In genomic region chr16:67445913-67446907, GRCh38 we compare ENCODE assay signal across 17 cellular contexts. TPM values are rescaled to one million over a fixed set of nuclear protein-coding genes. Genes with fewer than 3 reads are reported as not detected.
A peak's percentile ranks its signal among the peaks of the same experiment; 100 is the strongest.
DNase-seq lines count a peak whose midpoint lies in the region; ATAC-seq and TF ChIP-seq lines count a peak whose summit lies in the region.
"Had no signal": no experiment of that assay in that cellular context is flagged by ENCODE, and none has a peak within 500 bp of the region (broad histone marks: within the 10 kb centered on the region; RNA-seq: fewer than 3 reads in every experiment).

No MANE protein-coding gene starts in this region.

- no peaks in the 10 kb centered on the region for H3K27me3 ChIP-seq in upper lobe of left lung

- in situ Hi-C loops in G401 (cut with HindIII; ENCODE audit: low sequenced_read_pairs), result loop anchor here (5.0 kb wide), 1 partner anchor 36 kb away; the partner anchor contains the start of genes AGRP and ATP6V0D1

- peak; percentile 76 for DNase-seq in Right ventricle myocardium superior
- DNase-seq in naive B cell, result no peak
- peak in 1 of 2 donors; percentile 69 for DNase-seq in upper lobe of left lung
- no peak for DNase-seq in G401 (ENCODE audit: low spot score)
- DNase-seq in coronary artery (ENCODE audit: low spot score), result no peak
- DNase-seq in SIG-M5 (lab: John Stamatoyannopoulos, UW), result no peak
- DNase-seq: activated B cell treated with CpG ODN at 0.5 μM for 24 hours; activated T-cell treated with anti-CD3 and anti-CD28 coated beads, Interleukin-2, amount 50 U/mL, for 1 hour; NCI-H1048; NCI-H446; SHP77 treated with DMSO at 0.1 percent for 48 hours; stimulated activated CD4-positive, alpha-beta T cell treated with anti-CD3 and anti-CD28 coated beads, Interleukin-15, amount 100 ng/mL, for 24 hours had no signal

- H3K36me3 ChIP-seq in upper lobe of left lung, result peaks cover 0 to 68% (median 44%) of the 10 kb centered on the region in 4 donors

- peaks cover 4 to 44% of the 10 kb centered on the region in 2 donors for H3K36me3 Mint-ChIP-seq in naive B cell

- H3K4me3 ChIP-seq in upper lobe of left lung (no peak overlapping the region), coronary artery (no peak overlapping the region)

- 65 to 87% methylated on average over 6 to 11 of the region's 12 CpGs for WGBS in upper lobe of left lung, 2 donors

- H3K9me3 ChIP-seq in upper lobe of left lung, result no peaks in the 10 kb centered on the region
- H3K9me3 ChIP-seq: Caco-2 had no signal

- peaks cover 55 to 88% (median 75%) of the 10 kb centered on the region in 4 donors for H3K4me1 ChIP-seq in upper lobe of left lung
- H3K4me1 ChIP-seq: Caco-2 had no signal

- H3K4me1 Mint-ChIP-seq in naive B cell, result peaks cover 21 to 37% (median 34%) of the 10 kb centered on the region in 3 donors
- H3K4me1 Mint-ChIP-seq: activated B cell treated with CpG ODN at 0.5 μM for 24 hours had no signal

- peak overlapping the region in 5 of 6 donors; percentile 4 to 72 (median 56) for H3K27ac Mint-ChIP-seq in naive B cell
- H3K27ac Mint-ChIP-seq: activated B cell treated with CpG ODN at 0.5 μM for 24 hours had no signal

- ATAC-seq in SK-N-SH treated with all-trans-retinoic acid at 6 μM for 48 hours (peak; percentile 31), Right ventricle myocardium superior (ENCODE audit: poor library complexity) (peak; percentile 15), naive B cell (ENCODE audit: low read depth in 2 of 2) (no peak), upper lobe of left lung (ENCODE audit: low FRiP score in 2 of 2) (no peak)

- H3K27me3 Mint-ChIP-seq in naive B cell, result no peaks in the 10 kb centered on the region
- H3K27me3 Mint-ChIP-seq: activated B cell treated with CpG ODN at 0.5 μM for 24 hours had no signal

- TF ChIP-seq POLR2A in upper lobe of left lung (IDR thresholded peaks at IDR 0.05), result no peak

- H3K27ac ChIP-seq in upper lobe of left lung (peak overlapping the region; percentile 18 to 61 (median 42)), coronary artery (no peak overlapping the region)

- intact Hi-C loops in Right ventricle myocardium superior (cut with DNase I), result no loop called here

- H3K9me3 Mint-ChIP-seq in naive B cell, result peaks cover 0 to 2% (median 0%) of the 10 kb centered on the region in 7 donors
- H3K9me3 Mint-ChIP-seq: activated B cell treated with CpG ODN at 0.5 μM for 24 hours had no signal

- TF ChIP-seq EP300 in upper lobe of left lung (IDR thresholded peaks at IDR 0.05), result no peak

- peak overlapping the region in 1 of 8 donors; percentile 55 for H3K4me3 Mint-ChIP-seq in naive B cell
- H3K4me3 Mint-ChIP-seq: activated B cell treated with CpG ODN at 0.5 μM for 24 hours had no signal

- TF ChIP-seq CTCF in upper lobe of left lung (IDR thresholded peaks at IDR 0.05) (no peak), coronary artery (IDR thresholded peaks at IDR 0.05) (no peak)

TF ChIP-seq in SK-N-SH treated with all-trans-retinoic acid at 6 μM for 48 hours, 23 proteins besides CTCF, POLR2A, EP300 and RAD21 (continues in another document):
- TF ChIP-seq TSHZ2 (CRISPR knock-in tag; IDR thresholded peaks at IDR 0.05), result no peak
- no peak for TF ChIP-seq GLIS3 (CRISPR knock-in tag; IDR thresholded peaks at IDR 0.05)
- no peak for TF ChIP-seq RARB (CRISPR knock-in tag; IDR thresholded peaks at IDR 0.05)
- no peak for TF ChIP-seq ZFP30 (CRISPR knock-in tag; IDR thresholded peaks at IDR 0.05)
- TF ChIP-seq PPARA (CRISPR knock-in tag; IDR thresholded peaks at IDR 0.05; ENCODE audit: borderline replicate concordance), result no peak
- no peak for TF ChIP-seq POU6F1 (CRISPR knock-in tag; IDR thresholded peaks at IDR 0.05; ENCODE audit: borderline replicate concordance, low read depth)
- no peak for TF ChIP-seq OSR1 (CRISPR knock-in tag; IDR thresholded peaks at IDR 0.05)
- no peak for TF ChIP-seq ISL1 (CRISPR knock-in tag; IDR thresholded peaks at IDR 0.05)
- TF ChIP-seq TCF4 (CRISPR knock-in tag; IDR thresholded peaks at IDR 0.05; ENCODE audit: borderline replicate concordance), result no peak
- no peak for TF ChIP-seq ZNF70 (CRISPR knock-in tag; IDR thresholded peaks at IDR 0.05)
- no peak for TF ChIP-seq CSDC2 (CRISPR knock-in tag; IDR thresholded peaks at IDR 0.05)
- TF ChIP-seq ESRRG (CRISPR knock-in tag; IDR thresholded peaks at IDR 0.05), result no peak
- no peak for TF ChIP-seq ARNTL (CRISPR knock-in tag; IDR thresholded peaks at IDR 0.05; ENCODE audit: borderline replicate concordance, low read depth)
- no peak for TF ChIP-seq CREB5 (CRISPR knock-in tag; IDR thresholded peaks at IDR 0.05; ENCODE audit: low read depth)
- TF ChIP-seq ZNF8 (CRISPR knock-in tag; IDR thresholded peaks at IDR 0.05), result no peak

RNA-seq across cellular contexts. Expression of gene HSD11B2, which starts 15.3 kb away (rescaled TPM):
- total RNA-seq in Right ventricle myocardium superior (0.89 TPM), upper lobe of left lung (1 to 10 TPM in 5 of 6 donors, under 1 TPM in 1; 0.78 to 5.0 (median 1.6) TPM)
- polyA plus RNA-seq in naive B cell (ENCODE audit: low read depth in 6 of 6), result not detected
- total RNA-seq in G401 (2014; rRNA removed; shearing (Covaris generic)), result not detected in 2 replicates
- total RNA-seq: astrocyte, endothelial cell of umbilical vein had no signal

RNA-seq across cellular contexts. Expression of gene ZDHHC1, which starts 29.9 kb away (rescaled TPM):
- total RNA-seq in Right ventricle myocardium superior, result 3.4 TPM
- polyA plus RNA-seq in naive B cell (ENCODE audit: low read depth in 6 of 6), result under 1 TPM in 3 of 6 donors, not detected in 3; 0.17 to 0.23 (median 0.21) TPM
- 10 to 100 TPM; 14.7 to 49.2 (median 21.4) TPM for total RNA-seq in upper lobe of left lung
- 5.8 and 7.0 TPM in 2 replicates for total RNA-seq in G401 (2014; rRNA removed; shearing (Covaris generic))

RNA-seq across cellular contexts. Expression of gene ATP6V0D1, which starts 34.7 kb away (rescaled TPM):
- total RNA-seq in Right ventricle myocardium superior (59.9 TPM), upper lobe of left lung (100 to 1,000 TPM in 4 of 6 donors, 10 to 100 TPM in 2; 69.1 to 221 (median 147) TPM)
- 100 to 1,000 TPM; 136 to 255 (median 157) TPM for polyA plus RNA-seq in naive B cell (ENCODE audit: low read depth in 6 of 6)
- 91.8 and 119 TPM in 2 replicates for total RNA-seq in G401 (2014; rRNA removed; shearing (Covaris generic))

RNA-seq across cellular contexts. Expression of gene AGRP, which starts 37.1 kb away (rescaled TPM):
- not detected for total RNA-seq in Right ventricle myocardium superior
- not detected for polyA plus RNA-seq in naive B cell (ENCODE audit: low read depth in 6 of 6)
- total RNA-seq in upper lobe of left lung, result 1 to 10 TPM in 3 of 6 donors, not detected in 3; 3.5 to 7.6 (median 3.8) TPM
- not detected in 2 replicates for total RNA-seq in G401 (2014; rRNA removed; shearing (Covaris generic))
- total RNA-seq: activated B cell treated with CpG ODN at 0.5 μM for 24 hours, astrocyte, Caco-2, endothelial cell of umbilical vein, mucosa of gallbladder had no signal
- polyA plus RNA-seq: endothelial cell of umbilical vein had no signal

RNA-seq across cellular contexts. Expression of gene TPPP3, which starts 52.9 kb away (rescaled TPM):
- total RNA-seq in Right ventricle myocardium superior (8.9 TPM), upper lobe of left lung (100 to 1,000 TPM in 4 of 6 donors, 10 to 100 TPM in 2; 40.0 to 167 (median 112) TPM)
- not detected for polyA plus RNA-seq in naive B cell (ENCODE audit: low read depth in 6 of 6)
- 1.6 and 1.8 TPM in 2 replicates for total RNA-seq in G401 (2014; rRNA removed; shearing (Covaris generic))
- total RNA-seq: activated B cell treated with CpG ODN at 0.5 μM for 24 hours had no signal

Comparison
In these comparisons a context has a peak if more than half of its experiments do, and no peak if none do; other contexts are left out.
1. ATAC-seq: peak in SK-N-SH treated with all-trans-retinoic acid at 6 μM for 48 hours (single experiment) and Right ventricle myocardium superior (single experiment); none in naive B cell (0 of 2) and upper lobe of left lung (0 of 2).
2. H3K27ac ChIP-seq: peak in upper lobe of left lung (4 of 4); none in coronary artery (0 of 2).